28 cellular contexts compared by ENCODE assay signal in genomic region chr16:64543401-64543800, GRCh38.
"Had no signal": no experiment of that assay in that cellular context is flagged by ENCODE, and none has a peak within 500 bp of the region (broad histone marks: within the 10 kb centered on the region; RNA-seq: fewer than 3 reads in every experiment).

No MANE protein-coding gene starts in this region.

- H3K4me3 ChIP-seq: adrenal gland, body of pancreas, coronary artery, ovary, right lobe of liver, skin epidermis, thoracic aorta, upper lobe of left lung, vagina had no signal

- ATAC-seq: activated CD4-positive, alpha-beta T cell treated with anti-CD3 and anti-CD28 coated beads for 36 hours; body of pancreas; effector memory CD8-positive, alpha-beta T cell; left cardiac atrium; left ventricle myocardium superior; right lobe of liver had no signal

- H3K27me3 ChIP-seq: adrenal gland, body of pancreas, ovary, right lobe of liver, upper lobe of left lung, vagina had no signal

- H3K9me3 ChIP-seq: adrenal gland, body of pancreas, ovary, right lobe of liver, thoracic aorta, upper lobe of left lung, vagina had no signal

- H3K27ac ChIP-seq: adrenal gland, body of pancreas, coronary artery, ovary, right lobe of liver, skin epidermis, thoracic aorta, upper lobe of left lung, vagina had no signal

- H3K36me3 Mint-ChIP-seq: activated naive CD8-positive, alpha-beta T cell; naive B cell had no signal

- H3K36me3 ChIP-seq: adrenal gland, ovary, right lobe of liver, thoracic aorta, upper lobe of left lung, vagina had no signal

- H3K4me1 ChIP-seq: adrenal gland, body of pancreas, upper lobe of left lung, vagina had no signal

- DNase-seq: activated CD4-positive, alpha-beta T cell treated with anti-CD3 and anti-CD28 coated beads for 36 hours; activated CD4-positive, CD25-positive, alpha-beta regulatory T cell; activated effector memory CD4-positive, alpha-beta T cell treated with Interleukin-2 at 50 U/mL for 16 hours; activated naive CD4-positive, alpha-beta T cell treated with Interleukin-2 at 50 U/mL for 16 hours; adrenal gland; aorta; body of pancreas; cerebellar nuclear complex; effector memory CD8-positive, alpha-beta T cell; erythroblast; head of caudate nucleus; hippocampal formation; left cardiac atrium; left ventricle myocardium superior; mammary epithelial cell; naive B cell; ovary; right lobe of liver; stimulated activated CD4-positive, alpha-beta T cell treated with anti-CD3 and anti-CD28 coated beads, Interleukin-12 subunit alpha, Interleukin-12 subunit beta, amount 100 ng/mL, for 4 hours; stimulated activated CD4-positive, alpha-beta T cell treated with anti-CD3 and anti-CD28 coated beads, Interleukin-4, amount 100 ng/mL, for 1 hour; upper lobe of left lung had no signal

- H3K27me3 Mint-ChIP-seq: activated CD4-positive, alpha-beta T cell treated with anti-CD3 and anti-CD28 coated beads for 36 hours; activated naive CD8-positive, alpha-beta T cell; effector memory CD8-positive, alpha-beta T cell; naive B cell; progenitor cell of endocrine pancreas; stimulated activated naive CD8-positive, alpha-beta T cell treated with anti-CD3 and anti-CD28 coated beads, Interleukin-15, Interleukin-2, amounts not matched to agents 100 ng/mL and 50 ng/mL, for 24 hours had no signal

- H3K4me3 Mint-ChIP-seq: activated CD4-positive, alpha-beta T cell treated with anti-CD3 and anti-CD28 coated beads for 36 hours; activated naive CD8-positive, alpha-beta T cell; effector memory CD8-positive, alpha-beta T cell; naive B cell; stimulated activated naive CD8-positive, alpha-beta T cell treated with anti-CD3 and anti-CD28 coated beads, Interleukin-15, Interleukin-2, amounts not matched to agents 100 ng/mL and 50 ng/mL, for 24 hours had no signal

- H3K27ac Mint-ChIP-seq: activated CD4-positive, alpha-beta T cell treated with anti-CD3 and anti-CD28 coated beads for 36 hours; activated naive CD8-positive, alpha-beta T cell; effector memory CD8-positive, alpha-beta T cell; naive B cell; progenitor cell of endocrine pancreas; stimulated activated naive CD8-positive, alpha-beta T cell treated with anti-CD3 and anti-CD28 coated beads, Interleukin-15, Interleukin-2, amounts not matched to agents 100 ng/mL and 50 ng/mL, for 24 hours had no signal

- H3K4me1 Mint-ChIP-seq: activated CD4-positive, alpha-beta T cell treated with anti-CD3 and anti-CD28 coated beads for 36 hours; naive B cell had no signal
